14 cellular contexts compared by ENCODE assay signal in the genomic region with DNA sequence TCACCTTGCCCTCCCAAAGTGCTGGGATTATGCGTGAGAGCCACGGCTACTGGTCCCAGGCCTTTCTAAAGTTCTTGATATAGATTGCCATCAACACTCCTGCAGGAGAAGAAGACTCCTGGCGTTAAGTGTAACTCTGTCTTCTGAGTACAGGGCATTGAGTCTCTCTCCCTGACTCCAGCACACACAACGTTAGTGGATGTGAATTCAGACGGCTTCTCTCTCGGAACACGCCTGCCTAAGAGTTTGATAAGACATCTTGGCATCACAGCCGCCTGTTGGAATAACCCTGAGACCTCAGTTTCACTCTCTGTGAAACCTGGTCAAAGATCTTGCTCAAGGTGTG. TPM values are rescaled to one million over a fixed set of nuclear protein-coding genes. Genes with fewer than 3 reads are reported as not detected.
DNase-seq lines count a peak whose midpoint lies in the region; ATAC-seq and TF ChIP-seq lines count a peak whose summit lies in the region.
"Had no signal": no experiment of that assay in that cellular context is flagged by ENCODE, and none has a peak within 500 bp of the region (broad histone marks: within the 10 kb centered on the region; RNA-seq: fewer than 3 reads in every experiment).

No MANE protein-coding gene starts in this region.

- H4K20me1 ChIP-seq in OCI-LY7 (ENCODE audit: insufficient read depth, low read length), result no peaks in the 10 kb centered on the region
- H4K20me1 ChIP-seq: BLaER1 treated with 17β-estradiol and CSF1 and Interleukin-3, amounts not matched to agents 10 nM and 100 nM had no signal

- H3K9me2 ChIP-seq in OCI-LY7 (ENCODE audit: insufficient read depth, low read length), result no peaks in the 10 kb centered on the region

- H3K4me1 Mint-ChIP-seq in Caco-2 (ENCODE audit: low read depth, unreplicated experiment), result peaks cover 17% of the 10 kb centered on the region
- H3K4me1 Mint-ChIP-seq in activated CD8-positive, alpha-beta T cell treated with anti-CD3 and anti-CD28 coated beads for 36 hours (ENCODE audit: low read depth), result no peaks in the 10 kb centered on the region
- H3K4me1 Mint-ChIP-seq: B cell had no signal

- POLR2A ChIA-PET in Caco-2 (lab: Charles Lee) (no interaction called here), Panc1 (lab: Charles Lee) (no interaction called here), OCI-LY7 (lab: Charles Lee) (interaction anchor here (1.1 kb wide), 1 partner anchor 12 kb away, joined by 8 read pairs; no protein-coding TSS in a partner anchor)
- POLR2A ChIA-PET in activated CD8-positive, alpha-beta T cell treated with anti-CD3 and anti-CD28 coated beads for 36 hours (lab: Charles Lee), result no interaction called here

- intact Hi-C loops in Caco-2 (cut with micrococcal nuclease; ENCODE audit: unreplicated experiment), result no loop called here
- intact Hi-C loops in Panc1 (cut with micrococcal nuclease; ENCODE audit: unreplicated experiment), result no loop called here
- intact Hi-C loops in OCI-LY7 (cut with micrococcal nuclease; ENCODE audit: unreplicated experiment), result no loop called here
- intact Hi-C loops in activated CD8-positive, alpha-beta T cell treated with anti-CD3 and anti-CD28 coated beads for 36 hours (cut with micrococcal nuclease), result no loop called here

- H3K27me3 ChIP-seq in Caco-2 (replicated peaks; ENCODE audit: control insufficient read depth, insufficient read depth, low read length) (no peaks in the 10 kb centered on the region), Panc1 (ENCODE audit: control insufficient read depth, insufficient read depth, low read length) (peaks cover 11% of the 10 kb centered on the region), muscle layer of duodenum (ENCODE audit: low read depth, low read length) (no peaks in the 10 kb centered on the region)
- H3K27me3 ChIP-seq: BLaER1 treated with 17β-estradiol and CSF1 and Interleukin-3, amounts not matched to agents 10 nM and 100 nM had no signal

- peak overlapping the region; percentile 78 for H3K27ac Mint-ChIP-seq in Caco-2 (ENCODE audit: unreplicated experiment)
- H3K27ac Mint-ChIP-seq in activated CD8-positive, alpha-beta T cell treated with anti-CD3 and anti-CD28 coated beads for 36 hours, result no peak overlapping the region
- H3K27ac Mint-ChIP-seq: B cell; CD8-positive, alpha-beta T cell had no signal

- H3K79me2 ChIP-seq in OCI-LY7 (ENCODE audit: insufficient read depth, low read depth, low read length), result no peaks in the 10 kb centered on the region

- H3K4me3 ChIP-seq in Caco-2 (ENCODE audit: low read depth, low read length), result no peak overlapping the region
- H3K4me3 ChIP-seq in Panc1 (ENCODE audit: low read depth in 2 of 2, low read length in 2 of 2), result no peak overlapping the region
- H3K4me3 ChIP-seq in muscle layer of duodenum (ENCODE audit: low read depth in 1 of 2, low read length in 2 of 2), result no peak overlapping the region
- no peak overlapping the region for H3K4me3 ChIP-seq in OCI-LY7 (ENCODE audit: low read depth, low read length, poor library complexity, severe bottlenecking)
- H3K4me3 ChIP-seq: BLaER1 treated with 17β-estradiol and CSF1 and Interleukin-3, amounts not matched to agents 10 nM and 100 nM; GM23248 had no signal

- DNase-seq in Caco-2 (no peak), Panc1 (ENCODE audit: low read depth, low spot score) (no peak), ecto neural progenitor cell (ENCODE audit: low spot score) (peak; percentile 22), OCI-LY7 (ENCODE audit: low spot score) (no peak), kidney tubule cell (ENCODE audit: low spot score) (no peak)
- DNase-seq in activated CD8-positive, alpha-beta T cell treated with anti-CD3 and anti-CD28 coated beads for 36 hours, result no peak
- DNase-seq: CD8-positive, alpha-beta T cell; GM23248; HCEC 1CT; IMR-90 had no signal

- H3K27me3 Mint-ChIP-seq in Caco-2 (ENCODE audit: insufficient read depth, unreplicated experiment), result no peaks in the 10 kb centered on the region
- peaks cover 12% of the 10 kb centered on the region for H3K27me3 Mint-ChIP-seq in activated CD8-positive, alpha-beta T cell treated with anti-CD3 and anti-CD28 coated beads for 36 hours

- in situ Hi-C loops in Panc1 (cut with HindIII; ENCODE audit: low pct_unique_long_range_greater_than_20kb, low sequenced_read_pairs), result no loop called here

- peaks cover 17% of the 10 kb centered on the region for H3K9me3 Mint-ChIP-seq in Caco-2 (ENCODE audit: unreplicated experiment)
- no peaks in the 10 kb centered on the region for H3K9me3 Mint-ChIP-seq in activated CD8-positive, alpha-beta T cell treated with anti-CD3 and anti-CD28 coated beads for 36 hours
- H3K9me3 Mint-ChIP-seq: CD8-positive, alpha-beta T cell had no signal

- BruUV-seq in Caco-2 (replicated peaks; lab: Mats Ljungman, UMichigan), result TSS peak; percentile 64
- no TSS peak for BruUV-seq in Panc1 (replicated peaks; lab: Mats Ljungman, UMichigan)
- no TSS peak for BruUV-seq in OCI-LY7 (replicated peaks; lab: Mats Ljungman, UMichigan)

- no peak overlapping the region for H2AFZ ChIP-seq in OCI-LY7 (ENCODE audit: low read length)
- H2AFZ ChIP-seq: GM23248 had no signal

- H3K9me3 ChIP-seq in Caco-2, result no peaks in the 10 kb centered on the region
- H3K9me3 ChIP-seq in Panc1 (ENCODE audit: control insufficient read depth, insufficient read depth, low read depth, low read length), result no peaks in the 10 kb centered on the region
- H3K9me3 ChIP-seq in muscle layer of duodenum (ENCODE audit: control insufficient read depth in 1 of 2, low read length in 2 of 2), result no peaks in the 10 kb centered on the region
- H3K9me3 ChIP-seq in OCI-LY7 (ENCODE audit: low read length), result no peaks in the 10 kb centered on the region
- H3K9me3 ChIP-seq: BLaER1 treated with 17β-estradiol and CSF1 and Interleukin-3, amounts not matched to agents 10 nM and 100 nM had no signal

- no peak overlapping the region for H3K4me2 ChIP-seq in OCI-LY7 (ENCODE audit: low read length)
- H3K4me2 ChIP-seq: BLaER1 treated with 17β-estradiol and CSF1 and Interleukin-3, amounts not matched to agents 10 nM and 100 nM had no signal

- H3K4me1 ChIP-seq in Caco-2 (peaks cover 39% of the 10 kb centered on the region), Panc1 (ENCODE audit: control insufficient read depth, insufficient read depth, low read length) (no peaks in the 10 kb centered on the region), muscle layer of duodenum (ENCODE audit: control insufficient read depth in 1 of 2, insufficient read depth in 2 of 2, low read length in 2 of 2) (no peaks in the 10 kb centered on the region), OCI-LY7 (ENCODE audit: insufficient read depth, low read length, poor library complexity, severe bottlenecking) (no peaks in the 10 kb centered on the region)

- H3K27ac ChIP-seq in Panc1 (ENCODE audit: low read length) (no peak overlapping the region), muscle layer of duodenum (ENCODE audit: low read length) (peak overlapping the region; percentile 52), OCI-LY7 (ENCODE audit: low read depth, low read length, poor library complexity, severe bottlenecking) (no peak overlapping the region)
- H3K27ac ChIP-seq: BLaER1 treated with 17β-estradiol and CSF1 and Interleukin-3, amounts not matched to agents 10 nM and 100 nM; GM23248; HL-60 had no signal

- H3K4me3 Mint-ChIP-seq in Caco-2 (ENCODE audit: unreplicated experiment), result peak overlapping the region; percentile 43
- H3K4me3 Mint-ChIP-seq in activated CD8-positive, alpha-beta T cell treated with anti-CD3 and anti-CD28 coated beads for 36 hours, result no peak overlapping the region
- H3K4me3 Mint-ChIP-seq: B cell; CD8-positive, alpha-beta T cell had no signal

- peaks cover 6% of the 10 kb centered on the region for H3K36me3 Mint-ChIP-seq in Caco-2 (ENCODE audit: insufficient read depth, unreplicated experiment)
- no peaks in the 10 kb centered on the region for H3K36me3 Mint-ChIP-seq in activated CD8-positive, alpha-beta T cell treated with anti-CD3 and anti-CD28 coated beads for 36 hours (ENCODE audit: low read depth)
- H3K36me3 Mint-ChIP-seq: CD8-positive, alpha-beta T cell had no signal

- 0 out of 2 replicates have a peak, but pooled peaks have one; percentile 51 for ATAC-seq in Panc1
- ATAC-seq in activated CD8-positive, alpha-beta T cell treated with anti-CD3 and anti-CD28 coated beads for 36 hours, result no peak
- ATAC-seq: CD8-positive, alpha-beta T cell had no signal

- TF ChIP-seq CTCF in Caco-2 (IDR thresholded peaks at IDR 0.05; ENCODE audit: insufficient read depth in 1 of 2, low read depth in 1 of 2, low read length in 1 of 2, severe bottlenecking in 1 of 2, unreplicated experiment in 1 of 2) (no peak), Panc1 (IDR thresholded peaks at IDR 0.05) (no peak), OCI-LY7 (conservative IDR thresholded peaks at IDR 0.05; ENCODE audit: low read length) (no peak)
- no peak for TF ChIP-seq CTCF in activated CD8-positive, alpha-beta T cell treated with anti-CD3 and anti-CD28 coated beads for 36 hours (IDR thresholded peaks at IDR 0.05)

- H3K36me3 ChIP-seq in Caco-2 (ENCODE audit: control insufficient read depth, insufficient read depth, low read length), result no peaks in the 10 kb centered on the region
- no peaks in the 10 kb centered on the region for H3K36me3 ChIP-seq in Panc1 (ENCODE audit: control insufficient read depth, insufficient read depth, low read length)
- H3K36me3 ChIP-seq in muscle layer of duodenum (ENCODE audit: control insufficient read depth in 1 of 2, insufficient read depth in 2 of 2, low read length in 2 of 2), result no peaks in the 10 kb centered on the region
- H3K36me3 ChIP-seq in OCI-LY7 (ENCODE audit: insufficient read depth, low read length), result no peaks in the 10 kb centered on the region
- H3K36me3 ChIP-seq: BLaER1 treated with 17β-estradiol and CSF1 and Interleukin-3, amounts not matched to agents 10 nM and 100 nM had no signal

- CTCF ChIA-PET in Caco-2 (lab: Charles Lee) (no interaction called here), Panc1 (lab: Charles Lee) (no interaction called here), OCI-LY7 (lab: Charles Lee; ENCODE audit: unreplicated experiment) (no interaction called here)
- CTCF ChIA-PET in activated CD8-positive, alpha-beta T cell treated with anti-CD3 and anti-CD28 coated beads for 36 hours (lab: Charles Lee), result no interaction called here

RNA-seq across cellular contexts. Expression of gene PPARGC1B, which starts 27.5 kb away (rescaled TPM):
- total RNA-seq in Caco-2 (2022) (7.7 and 8.0 TPM in 2 replicates), Panc1 (2021; ENCODE audit: unreplicated experiment) (6.6 TPM), OCI-LY7 (2022) (10.3 and 11.6 TPM in 2 replicates)
- 1.8 TPM for polyA plus RNA-seq in Panc1 (2012; ENCODE audit: insufficient read length)
- 4.2 and 5.6 TPM in 2 replicates for total RNA-seq in OCI-LY7 (2014; rRNA removed; shearing (Covaris generic))
- 1 to 10 TPM; 6.8 to 7.1 TPM for total RNA-seq in activated CD8-positive, alpha-beta T cell treated with anti-CD3 and anti-CD28 coated beads for 36 hours
